11 cellular contexts compared by ENCODE assay signal in genomic region chr2:156456616-156457015, GRCh38. TPM values are rescaled to one million over a fixed set of nuclear protein-coding genes. Genes with fewer than 3 reads are reported as not detected.
A peak's percentile ranks its signal among the peaks of the same experiment; 100 is the strongest.
DNase-seq lines count a peak whose midpoint lies in the region; ATAC-seq, FAIRE-seq and TF ChIP-seq lines count a peak whose summit lies in the region.
"Had no signal": no experiment of that assay in that cellular context is flagged by ENCODE, and none has a peak within 500 bp of the region (broad histone marks: within the 10 kb centered on the region; RNA-seq: fewer than 3 reads in every experiment).

No MANE protein-coding gene starts in this region.

- H3K9me2 ChIP-seq in GM23338 (ENCODE audit: insufficient read depth): 0 out of 2 replicates have a peak, but pooled peaks cover 5% of the 10 kb centered on the region

- TF ChIP-seq CTCF in MCF 10A (IDR thresholded peaks at IDR 0.05; ENCODE audit: unreplicated experiment) (no peak), breast epithelium (IDR thresholded peaks at IDR 0.05) (no peak), GM23338 (conservative IDR thresholded peaks at IDR 0.05; ENCODE audit: low read depth in 2 of 2) (no peak)

- H3K27ac ChIP-seq in breast epithelium (peak overlapping the region in 1 of 2 donors; percentile 68), GM23338 (ENCODE audit: low read depth) (no peak overlapping the region)

- H3K4me2 ChIP-seq in GM23338: no peak overlapping the region

- H3K4me1 Mint-ChIP-seq in MCF 10A (ENCODE audit: insufficient read depth, unreplicated experiment): peaks cover 42% of the 10 kb centered on the region
- peaks cover 18% of the 10 kb centered on the region for H3K4me1 Mint-ChIP-seq in T-helper 2 cell treated with Interferon-gamma antibody and Interleukin-4, amounts not matched to agents 5 μg/mL and 100 μg/mL, for 36 hours (ENCODE audit: low read depth)
- H3K4me1 Mint-ChIP-seq in GM23338: peaks cover 6% of the 10 kb centered on the region

- no peak overlapping the region for H3K4me3 ChIP-seq in breast epithelium
- no peak overlapping the region for H3K4me3 ChIP-seq in GM23338
- H3K4me3 ChIP-seq: heart right ventricle had no signal

- H3F3A ChIP-seq in GM23338 (replicated peaks; ENCODE audit: low read depth): no peaks in the 10 kb centered on the region

- no peaks in the 10 kb centered on the region for H3K27me3 Mint-ChIP-seq in MCF 10A (ENCODE audit: insufficient read depth, unreplicated experiment)
- H3K27me3 Mint-ChIP-seq in T-helper 2 cell treated with Interferon-gamma antibody and Interleukin-4, amounts not matched to agents 5 μg/mL and 100 μg/mL, for 36 hours (ENCODE audit: low read depth): no peaks in the 10 kb centered on the region
- H3K27me3 Mint-ChIP-seq in GM23338 (ENCODE audit: insufficient read depth, low read depth, poor library complexity): peaks cover 7% of the 10 kb centered on the region

- no TSS peak for BruUV-seq in MCF 10A (replicated peaks; lab: Mats Ljungman, UMichigan)

- DNase-seq in MCF 10A (ENCODE audit: unreplicated experiment): no peak
- no peak for DNase-seq in breast epithelium (ENCODE audit: low spot score in 2 of 2)
- DNase-seq in M059J (ENCODE audit: low read depth): peak; percentile 85
- DNase-seq in urothelium cell line (ENCODE audit: low spot score): peak; percentile 10
- DNase-seq in T-helper 2 cell treated with Interferon-gamma antibody and Interleukin-4, amounts not matched to agents 5 μg/mL and 100 μg/mL, for 36 hours (ENCODE audit: low spot score): no peak
- no peak for DNase-seq in GM23338 (ENCODE audit: low spot score)
- no peak for DNase-seq in Kasumi-1 (lab: John Stamatoyannopoulos, UW)
- DNase-seq: heart right ventricle had no signal

- no peaks in the 10 kb centered on the region for H3K9me3 ChIP-seq in breast epithelium
- H3K9me3 ChIP-seq: heart right ventricle had no signal

- ATAC-seq in HG02678 (IDR thresholded peaks at IDR 0.05; ENCODE audit: unreplicated experiment) (peak; percentile 75), GM23338 (no peak)
- ATAC-seq: heart right ventricle, WTC11 had no signal

- intact Hi-C loops in MCF 10A (cut with micrococcal nuclease) (no loop called here), breast epithelium (cut with DNase I; ENCODE audit: low total_unique reads) (no loop called here)

- FAIRE-seq in urothelium cell line (lab: Jason Lieb, UNC): no peak

- H3K36me3 ChIP-seq in breast epithelium (no peaks in the 10 kb centered on the region), GM23338 (ENCODE audit: insufficient read depth) (no peaks in the 10 kb centered on the region)
- H3K36me3 ChIP-seq: heart right ventricle had no signal

- H4K20me1 ChIP-seq in GM23338 (replicated peaks; ENCODE audit: insufficient read depth): no peaks in the 10 kb centered on the region; the same call in 1 of the 2 replicates

- no peak overlapping the region for H2AFZ ChIP-seq in GM23338

- H3K4me1 ChIP-seq in breast epithelium (peaks cover 0 to 6% of the 10 kb centered on the region in 2 donors), GM23338 (ENCODE audit: insufficient read depth) (no peaks in the 10 kb centered on the region)

- H3K36me3 Mint-ChIP-seq in MCF 10A (ENCODE audit: insufficient read depth, unreplicated experiment) (no peaks in the 10 kb centered on the region), GM23338 (ENCODE audit: low read depth) (peaks cover 28% of the 10 kb centered on the region)
- peaks cover 20% of the 10 kb centered on the region for H3K36me3 Mint-ChIP-seq in T-helper 2 cell treated with Interferon-gamma antibody and Interleukin-4, amounts not matched to agents 5 μg/mL and 100 μg/mL, for 36 hours (ENCODE audit: low read depth)

- H3K9me3 Mint-ChIP-seq in MCF 10A (ENCODE audit: unreplicated experiment) (no peaks in the 10 kb centered on the region), GM23338 (peaks cover 22% of the 10 kb centered on the region)
- peaks cover 10% of the 10 kb centered on the region for H3K9me3 Mint-ChIP-seq in T-helper 2 cell treated with Interferon-gamma antibody and Interleukin-4, amounts not matched to agents 5 μg/mL and 100 μg/mL, for 36 hours

- peaks cover 30% of the 10 kb centered on the region for H3K79me2 ChIP-seq in GM23338 (replicated peaks; ENCODE audit: insufficient read depth)

- H3K4me3 Mint-ChIP-seq in MCF 10A (ENCODE audit: unreplicated experiment) (no peak overlapping the region), GM23338 (no peak overlapping the region)
- H3K4me3 Mint-ChIP-seq in T-helper 2 cell treated with Interferon-gamma antibody and Interleukin-4, amounts not matched to agents 5 μg/mL and 100 μg/mL, for 36 hours: no peak overlapping the region
- H3K4me3 Mint-ChIP-seq: brain, WTC11 had no signal

- TF ChIP-seq POLR2A in breast epithelium (IDR thresholded peaks at IDR 0.05): no peak

- CTCF ChIA-PET in MCF 10A (lab: Yijun Ruan, JAX): interaction anchor here (1.0 to 1.7 kb wide), 2 partner anchors 15 to 18 kb away, joined by 3 to 4 read pairs; no protein-coding TSS in a partner anchor

- POLR2A ChIA-PET in MCF 10A (lab: Yijun Ruan, JAX): no interaction called here

- no peaks in the 10 kb centered on the region for H3K27me3 ChIP-seq in breast epithelium
- no peaks in the 10 kb centered on the region for H3K27me3 ChIP-seq in GM23338 (ENCODE audit: insufficient read depth)
- H3K27me3 ChIP-seq: heart right ventricle had no signal

- H3K27ac Mint-ChIP-seq in MCF 10A (ENCODE audit: low read depth, unreplicated experiment): peak overlapping the region; percentile 57
- no peak overlapping the region for H3K27ac Mint-ChIP-seq in T-helper 2 cell treated with Interferon-gamma antibody and Interleukin-4, amounts not matched to agents 5 μg/mL and 100 μg/mL, for 36 hours
- H3K27ac Mint-ChIP-seq in GM23338: no peak overlapping the region
- H3K27ac Mint-ChIP-seq: WTC11 had no signal

TF ChIP-seq in GM23338, 12 proteins besides CTCF, POLR2A, EP300 and RAD21:
- TF ChIP-seq JUNB (IDR thresholded peaks at IDR 0.05; ENCODE audit: unreplicated experiment) (no peak), POLR2AphosphoS5 (IDR thresholded peaks at IDR 0.05; ENCODE audit: low read depth) (no peak)

RNA-seq across cellular contexts. Expression of gene GPD2, which starts 20.4 kb away (rescaled TPM):
- 37.4 and 62.5 TPM in 2 replicates for total RNA-seq in MCF 10A (2022)
- 100 to 1,000 TPM in 1 of 3 donors, 10 to 100 TPM in 2; 28.8 to 104 (median 79.6) TPM for total RNA-seq in breast epithelium
- total RNA-seq in M059J (2014; rRNA removed; shearing (Covaris generic)): 45.8 and 82.4 TPM in 2 replicates
- total RNA-seq in GM23338 (2014; rRNA removed; shearing (Covaris generic)): 67.4 and 83.2 TPM in 2 replicates
- polyA plus RNA-seq in GM23338 (2016; fragmentation: Nextera tagmentation; extraction: Ambion mirVana): 7.6 and 9.4 TPM in 2 replicates

Comparison
In these comparisons a context has a peak if more than half of its experiments do, and no peak if none do; other contexts are left out.
1. DNase-seq: peak in M059J (single experiment) and urothelium cell line (single experiment); none in MCF 10A (single experiment), breast epithelium (0 of 2), T-helper 2 cell treated with Interferon-gamma antibody and Interleukin-4, amounts not matched to agents 5 μg/mL and 100 μg/mL, for 36 hours (single experiment), GM23338 (single experiment) and Kasumi-1 (0 of 2).